In genomic region chr17:81329927-81330883, GRCh38 we compare ENCODE assay signal across 9 cellular contexts. TPM values are rescaled to one million over a fixed set of nuclear protein-coding genes. Genes with fewer than 3 reads are reported as not detected.
A peak's percentile ranks its signal among the peaks of the same experiment; 100 is the strongest.
DNase-seq lines count a peak whose midpoint lies in the region; ATAC-seq, FAIRE-seq and TF ChIP-seq lines count a peak whose summit lies in the region.
"Had no signal": no experiment of that assay in that cellular context is flagged by ENCODE, and none has a peak within 500 bp of the region (broad histone marks: within the 10 kb centered on the region; RNA-seq: fewer than 3 reads in every experiment).

No MANE protein-coding gene starts in this region.

- peaks cover 4% of the 10 kb centered on the region for H4K20me1 ChIP-seq in GM12878 (ENCODE audit: control insufficient read depth, insufficient read depth)

- TF ChIP-seq CTCF in GM12878 (IDR thresholded peaks at IDR 0.05 in 2 of 3, conservative IDR thresholded peaks at IDR 0.05 in 1 of 3; ENCODE audit: control insufficient read depth in 2 of 3, extremely low read depth in 1 of 3, insufficient read depth in 1 of 3, low read depth in 3 of 3, low read length in 3 of 3) (no peak), left lung (IDR thresholded peaks at IDR 0.05) (no peak), transverse colon (IDR thresholded peaks at IDR 0.05) (peak in 3 of 5 experiments; percentile 8 to 27 (median 12))

- H3K36me3 ChIP-seq in GM12878 (ENCODE audit: control insufficient read depth in 2 of 2, insufficient read depth in 2 of 2, low read length in 1 of 2) (no peaks in the 10 kb centered on the region), left lung (no peaks in the 10 kb centered on the region), transverse colon (no peaks in the 10 kb centered on the region)

- H3K79me2 ChIP-seq in GM12878 (ENCODE audit: control insufficient read depth, insufficient read depth, low read length) = no peaks in the 10 kb centered on the region

- peaks cover under 1 to 2% of the 10 kb centered on the region in 2 experiments; a peak in 3 of 4 replicates for H3K27me3 ChIP-seq in GM12878 (replicated peaks in 1 of 2; ENCODE audit: control insufficient read depth in 2 of 2, insufficient read depth in 2 of 2, low read length in 1 of 2)
- H3K27me3 ChIP-seq in left lung = peaks cover 0 to 15% of the 10 kb centered on the region in 2 donors
- no peaks in the 10 kb centered on the region for H3K27me3 ChIP-seq in transverse colon

- H3K4me1 ChIP-seq in GM12878 (ENCODE audit: control insufficient read depth, insufficient read depth, low read length) = peaks cover 6% of the 10 kb centered on the region; the same call in 1 of the 2 replicates
- H3K4me1 ChIP-seq in left lung = peaks cover 35 to 59% of the 10 kb centered on the region in 2 donors
- peaks cover 24 to 50% (median 33%) of the 10 kb centered on the region in 4 donors for H3K4me1 ChIP-seq in transverse colon

- SMC1A ChIA-PET in GM12878 (lab: Charles Lee; ENCODE audit: uncharacterized antibody, unreplicated experiment) = no interaction called here

- no peaks in the 10 kb centered on the region for H3K9me3 ChIP-seq in GM12878 (replicated peaks; ENCODE audit: control insufficient read depth, insufficient read depth, low read length)
- H3K9me3 ChIP-seq in left lung = no peaks in the 10 kb centered on the region
- no peaks in the 10 kb centered on the region for H3K9me3 ChIP-seq in transverse colon

- no peak for TF ChIP-seq EP300 in GM12878 (IDR thresholded peaks at IDR 0.05; ENCODE audit: borderline replicate concordance in 1 of 2, control insufficient read depth in 1 of 2, low read depth in 2 of 2, low read length in 2 of 2)
- TF ChIP-seq EP300 in transverse colon (IDR thresholded peaks at IDR 0.05; ENCODE audit: low read depth) = no peak

- TF ChIP-seq POLR2A in GM12878 (IDR thresholded peaks at IDR 0.05; ENCODE audit: low read depth, low read length) (no peak), transverse colon (IDR thresholded peaks at IDR 0.05) (no peak)

- no peak for TF ChIP-seq RAD21 in GM12878 (IDR thresholded peaks at IDR 0.05; ENCODE audit: insufficient read depth, low read depth, low read length)

- ATAC-seq in GM12878 (peak; percentile 15), left lung (peak; percentile 51)

- POLR2A ChIA-PET in GM12878 (lab: Charles Lee) = interaction anchor here (1.0 kb wide), 1 partner anchor 16 kb away, joined by 3 read pairs; no protein-coding TSS in a partner anchor

- 32% methylated on average over 23 of the region's 23 CpGs for WGBS in GM12878 (ENCODE audit: insufficient coverage, insufficient replicate concordance, low lambda C conversion rate, missing lambda C conversion rate)
- WGBS in transverse colon (ENCODE audit: low coverage in 1 of 2), 2 donors = 66% methylated on average over 20 of the region's 23 CpGs; no CpG with 5 or more reads in 1 of the 2 donors

- in situ Hi-C loops in GM12878 (cut with MboI) (no loop called here), transverse colon (cut with MboI; ENCODE audit: low pct_ligation_motif_present in 1 of 4, low pct_unique_long_range_greater_than_20kb in 1 of 4, low sequenced_read_pairs in 3 of 4) (loop anchor here in 1 of 4 donors (10.0 kb wide), 1 partner anchor 65 kb away; the partner anchor contains the start of gene BAHCC1)

- no peak overlapping the region for H3K9ac ChIP-seq in GM12878 (ENCODE audit: control insufficient read depth, insufficient read depth, low read length)

- no peak overlapping the region for H2AFZ ChIP-seq in GM12878 (ENCODE audit: control insufficient read depth, low read depth, low read length)

- no peak overlapping the region for H3K27ac ChIP-seq in GM12878 (ENCODE audit: control insufficient read depth, insufficient read depth)
- peak overlapping the region; percentile 51 to 77 for H3K27ac ChIP-seq in left lung
- peak overlapping the region; percentile 84 to 91 (median 86) for H3K27ac ChIP-seq in transverse colon

- DNase-seq in NCI-H146 (lab: John Stamatoyannopoulos, UW) (peak; percentile 24), NCI-H146 treated with DMSO at 0.1 percent for 48 hours (lab: John Stamatoyannopoulos, UW; ENCODE audit: unreplicated experiment) (no peak), GM12878 (ENCODE audit: low read depth, low spot score) (no peak), left lung (peak in 1 of 2 donors; percentile 78), transverse colon (peak; percentile 61), GM03348 (ENCODE audit: low spot score) (no peak), iPS-NIHi7 (ENCODE audit: extremely low spot score) (no peak), dermis blood vessel endothelial cell (no peak)
- DNase-seq: activated CD4-positive, alpha-beta T cell treated with anti-CD3 and anti-CD28 coated beads for 4 hours had no signal

- no peak overlapping the region for H3K4me2 ChIP-seq in GM12878 (ENCODE audit: control insufficient read depth, insufficient read depth)

- intact Hi-C loops in GM12878 (cut with micrococcal nuclease; ENCODE audit: unreplicated experiment) = no loop called here
- intact Hi-C loops in left lung (cut with DNase I) = no loop called here
- intact Hi-C loops in transverse colon (cut with DNase I; ENCODE audit: low total_unique reads) = no loop called here

- no peak for FAIRE-seq in GM12878 (lab: Jason Lieb, UNC)

- H3K4me3 ChIP-seq in GM12878 (no peak overlapping the region), left lung (no peak overlapping the region), transverse colon (peak overlapping the region in 1 of 4 donors; percentile 1)

- CTCF ChIA-PET in GM12878 (lab: Yijun Ruan, JAX) = no interaction called here

- BruUV-seq in GM12878 (replicated peaks; lab: Mats Ljungman, UMichigan) = no TSS peak

- RAD21 ChIA-PET in GM12878 (lab: Charles Lee; ENCODE audit: unreplicated experiment) = no interaction called here

TF ChIP-seq in GM12878, 131 proteins besides CTCF, POLR2A, EP300 and RAD21 (continues in another document):
- no peak for TF ChIP-seq RFX5 (IDR thresholded peaks at IDR 0.05; ENCODE audit: low read depth, low read length)
- TF ChIP-seq CHD1 (IDR thresholded peaks at IDR 0.05; ENCODE audit: low read depth, low read length) = no peak
- TF ChIP-seq, protein P1, sequence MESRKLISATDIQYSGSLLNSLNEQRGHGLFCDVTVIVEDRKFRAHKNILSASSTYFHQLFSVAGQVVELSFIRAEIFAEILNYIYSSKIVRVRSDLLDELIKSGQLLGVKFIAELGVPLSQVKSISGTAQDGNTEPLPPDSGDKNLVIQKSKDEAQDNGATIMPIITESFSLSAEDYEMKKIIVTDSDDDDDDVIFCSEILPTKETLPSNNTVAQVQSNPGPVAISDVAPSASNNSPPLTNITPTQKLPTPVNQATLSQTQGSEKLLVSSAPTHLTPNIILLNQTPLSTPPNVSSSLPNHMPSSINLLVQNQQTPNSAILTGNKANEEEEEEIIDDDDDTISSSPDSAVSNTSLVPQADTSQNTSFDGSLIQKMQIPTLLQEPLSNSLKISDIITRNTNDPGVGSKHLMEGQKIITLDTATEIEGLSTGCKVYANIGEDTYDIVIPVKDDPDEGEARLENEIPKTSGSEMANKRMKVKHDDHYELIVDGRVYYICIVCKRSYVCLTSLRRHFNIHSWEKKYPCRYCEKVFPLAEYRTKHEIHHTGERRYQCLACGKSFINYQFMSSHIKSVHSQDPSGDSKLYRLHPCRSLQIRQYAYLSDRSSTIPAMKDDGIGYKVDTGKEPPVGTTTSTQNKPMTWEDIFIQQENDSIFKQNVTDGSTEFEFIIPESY (IDR thresholded peaks at IDR 0.05) = no peak
- no peak for TF ChIP-seq DPF2 (IDR thresholded peaks at IDR 0.05)
- TF ChIP-seq, protein P2, sequence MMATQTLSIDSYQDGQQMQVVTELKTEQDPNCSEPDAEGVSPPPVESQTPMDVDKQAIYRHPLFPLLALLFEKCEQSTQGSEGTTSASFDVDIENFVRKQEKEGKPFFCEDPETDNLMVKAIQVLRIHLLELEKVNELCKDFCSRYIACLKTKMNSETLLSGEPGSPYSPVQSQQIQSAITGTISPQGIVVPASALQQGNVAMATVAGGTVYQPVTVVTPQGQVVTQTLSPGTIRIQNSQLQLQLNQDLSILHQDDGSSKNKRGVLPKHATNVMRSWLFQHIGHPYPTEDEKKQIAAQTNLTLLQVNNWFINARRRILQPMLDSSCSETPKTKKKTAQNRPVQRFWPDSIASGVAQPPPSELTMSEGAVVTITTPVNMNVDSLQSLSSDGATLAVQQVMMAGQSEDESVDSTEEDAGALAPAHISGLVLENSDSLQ (IDR thresholded peaks at IDR 0.05) = no peak
- TF ChIP-seq EED (IDR thresholded peaks at IDR 0.05; ENCODE audit: low read depth) = no peak
- no peak for TF ChIP-seq JUND (IDR thresholded peaks at IDR 0.05; ENCODE audit: low read depth, low read length)
- TF ChIP-seq ZNF622 (IDR thresholded peaks at IDR 0.05) = no peak
- TF ChIP-seq ZNF274 (IDR thresholded peaks at IDR 0.05; ENCODE audit: insufficient read depth, insufficient read length) = no peak

RNA-seq across cellular contexts. Expression of gene SLC38A10, which starts 35.1 kb away (rescaled TPM):
- 50.7 and 60.3 TPM in 2 replicates for total RNA-seq in GM12878 (2013; cell fraction: nucleolus; rRNA removed)
- 31.2 and 32.0 TPM in 2 replicates for total RNA-seq in GM12878 (2014; rRNA removed)
- 9.6 and 10.2 TPM in 2 replicates for total RNA-seq in GM12878 (2014; rRNA removed; fragmentation: Illumina TruSeq; extraction: Trizol)
- total RNA-seq in GM12878 (2021) = 60.1 and 67.9 TPM in 2 replicates
- 14.8 TPM for polyA plus RNA-seq in GM12878 (2011; ENCODE audit: low read depth)
- polyA plus RNA-seq in GM12878 (2011; rRNA removed) = 6.5 and 10.5 TPM in 2 replicates
- polyA plus RNA-seq in GM12878 (2011; cell fraction: cytosol; rRNA removed) = 18.4 and 22.5 TPM in 2 replicates
- 70.0 and 83.7 TPM in 2 replicates for polyA plus RNA-seq in GM12878 (2011; cell fraction: nucleus; rRNA removed)
- 41.1 and 42.1 TPM in 2 replicates for polyA plus RNA-seq in GM12878 (2012)
- 3.6 and 12.2 TPM in 2 replicates for polyA plus RNA-seq in GM12878 (2014; fragmentation: Illumina TruSeq; extraction: Trizol)
- polyA plus RNA-seq in GM12878 (2014; fragmentation: Nextera tagmentation; extraction: Ambion mirVana) = 1 to 10 TPM in 1 of 2 experiments, under 1 TPM in 1; 0.52 to 3.2 TPM
- 36.3 and 47.7 TPM in 2 replicates for polyA plus RNA-seq in GM12878 (2014; rRNA removed)
- 10 to 100 TPM; 43.9 to 47.9 TPM for polyA plus RNA-seq in GM12878 (2016; fragmentation: Nextera tagmentation; extraction: Ambion mirVana)
- 24.6 and 35.5 TPM in 2 replicates for polyA minus RNA-seq in GM12878 (2011; rRNA and poly(A)+ RNA removed)
- 21.8 and 36.5 TPM in 2 replicates for polyA minus RNA-seq in GM12878 (2011; cell fraction: cytosol; rRNA and poly(A)+ RNA removed)
- polyA minus RNA-seq in GM12878 (2011; cell fraction: nucleus; rRNA and poly(A)+ RNA removed) = 20.4 and 33.5 TPM in 2 replicates
- 100 to 1,000 TPM in 1 of 2 donors, 10 to 100 TPM in 1; 79.9 to 109 TPM for total RNA-seq in left lung
- total RNA-seq in transverse colon = 100 to 1,000 TPM in 2 of 4 donors, 10 to 100 TPM in 2; 94.9 to 113 (median 98.9) TPM
- 101 and 106 TPM in 2 replicates for total RNA-seq in dermis blood vessel endothelial cell

Comparison
In these comparisons a context has a peak if more than half of its experiments do, and no peak if none do; other contexts are left out.
1. DNase-seq: peak in NCI-H146 (single experiment) and transverse colon (single experiment); none in NCI-H146 treated with DMSO at 0.1 percent for 48 hours (single experiment), GM12878 (single experiment), GM03348 (single experiment), iPS-NIHi7 (single experiment) and dermis blood vessel endothelial cell (single experiment).
2. CTCF ChIP-seq: peak in transverse colon (3 of 5); none in GM12878 (0 of 3) and left lung (0 of 2).